Comparison of ENCODE assay signal across 8 cellular contexts in genomic region chr7:55964261-55964801, GRCh38. TPM values are rescaled to one million over a fixed set of nuclear protein-coding genes. Genes with fewer than 3 reads are reported as not detected.
DNase-seq lines count a peak whose midpoint lies in the region; ATAC-seq and TF ChIP-seq lines count a peak whose summit lies in the region.

Gene NIPSNAP2, plus strand, starts transcription at chr7:55964585. Its CDS starts 25 bp downstream, at chr7:55964610.

- no peak for DNase-seq in A172 (ENCODE audit: low spot score)
- DNase-seq in NCI-H2029 (lab: John Stamatoyannopoulos, UW) = peak; percentile 63
- peak; percentile 79 for DNase-seq in activated B cell treated with CpG ODN at 0.5 μM for 24 hours
- DNase-seq in cerebellar cortex (ENCODE audit: low spot score) = peak; percentile 57
- peak; percentile 33 for DNase-seq in kidney glomerular epithelial cell (lab: John Stamatoyannopoulos, UW)
- DNase-seq in stimulated activated CD4-positive, alpha-beta T cell treated with anti-CD3 and anti-CD28 coated beads, Interleukin-1b, Interleukin-23, amount 100 ng/mL, for 1 hour (ENCODE audit: low read depth in 2 of 2) = peak; percentile 14 to 48

- H3K27me3 Mint-ChIP-seq in activated B cell treated with CpG ODN at 0.5 μM for 24 hours = no peaks in the 10 kb centered on the region

- no peak for TF ChIP-seq CTCF in activated B cell treated with CpG ODN at 0.5 μM for 24 hours (IDR thresholded peaks at IDR 0.05)

- intact Hi-C loops in activated B cell treated with CpG ODN at 0.5 μM for 24 hours (cut with micrococcal nuclease) = loop anchor here (1.0 to 2.0 kb wide), 6 partner anchors 13 to 684 kb away; partner anchors contain the start of genes CCT6A, LANCL2, MRPS17 and PSPH

- ATAC-seq in HG02852 (IDR thresholded peaks at IDR 0.05; ENCODE audit: unreplicated experiment) (peak; percentile 80), activated B cell treated with CpG ODN at 0.5 μM for 24 hours (ENCODE audit: low read depth) (peak; percentile 88)

- H3K27ac Mint-ChIP-seq in activated B cell treated with CpG ODN at 0.5 μM for 24 hours = peak within 1 kb of the TSS; percentile 88

- H3K9me3 Mint-ChIP-seq in activated B cell treated with CpG ODN at 0.5 μM for 24 hours = no peaks in the 10 kb centered on the region

- CTCF ChIA-PET in activated B cell treated with CpG ODN at 0.5 μM for 24 hours (lab: Charles Lee) = interaction anchor here (0.6 to 1.1 kb wide), 9 partner anchors 11 to 685 kb away, joined by 3 to 5 read pairs (median 3); partner anchors contain the start of gene MRPS17

- H3K36me3 Mint-ChIP-seq in activated B cell treated with CpG ODN at 0.5 μM for 24 hours (ENCODE audit: low read depth) = peaks cover 14% of the 10 kb centered on the region

- H3K4me1 Mint-ChIP-seq in activated B cell treated with CpG ODN at 0.5 μM for 24 hours = peaks cover 24% of the 10 kb centered on the region

- POLR2A ChIA-PET in activated B cell treated with CpG ODN at 0.5 μM for 24 hours (lab: Charles Lee) = interaction anchor here (0.6 to 2.3 kb wide), 11 partner anchors 13 to 1205 kb away, joined by 3 to 10 read pairs (median 3); partner anchors contain the start of genes CCT6A, CHCHD2, LANCL2 and PSPH

- peak; percentile 74 for TF ChIP-seq POLR2A in GM15510 (IDR thresholded peaks at IDR 0.05; ENCODE audit: borderline replicate concordance, extremely low read depth, insufficient read length)

- peak within 1 kb of the TSS; percentile 86 for H3K4me3 Mint-ChIP-seq in activated B cell treated with CpG ODN at 0.5 μM for 24 hours

RNA-seq across cellular contexts. Expression of gene NIPSNAP2, which starts in this region (rescaled TPM):
- total RNA-seq in A172 (2014; rRNA removed; shearing (Covaris generic)) = 67.5 and 75.5 TPM in 2 replicates
- total RNA-seq in activated B cell treated with CpG ODN at 0.5 μM for 24 hours = 33.7 and 43.8 TPM in 2 replicates
